ENCODE assay signal across 25 cellular contexts in genomic region chr3:29512620-29513019, GRCh38.
A peak's percentile ranks its signal among the peaks of the same experiment; 100 is the strongest.
DNase-seq lines count a peak whose midpoint lies in the region; ATAC-seq and TF ChIP-seq lines count a peak whose summit lies in the region.
"Had no signal": no experiment of that assay in that cellular context is flagged by ENCODE, and none has a peak within 500 bp of the region (broad histone marks: within the 10 kb centered on the region; RNA-seq: fewer than 3 reads in every experiment).

No MANE protein-coding gene starts in this region.

- 72% methylated on average over 4 of the region's 4 CpGs for WGBS in mammary epithelial cell (ENCODE audit: low coverage, missing lambda C conversion rate)
- WGBS in hepatocyte (ENCODE audit: low lambda C conversion rate, missing lambda C conversion rate): 78% methylated on average over 4 of the region's 4 CpGs
- WGBS in smooth muscle cell (ENCODE audit: low lambda C conversion rate): 82% methylated on average over 4 of the region's 4 CpGs

- H3K9me2 ChIP-seq in hepatocyte (replicated peaks; ENCODE audit: insufficient read depth): peaks cover 3% of the 10 kb centered on the region

- intact Hi-C loops in mammary epithelial cell (cut with micrococcal nuclease): loop anchor here (10.0 kb wide), 1 partner anchor 228 kb away; the partner anchor contains the start of gene RBMS3
- intact Hi-C loops in MCF 10A (cut with micrococcal nuclease): no loop called here

- peaks cover 11% of the 10 kb centered on the region for H3F3A ChIP-seq in smooth muscle cell (ENCODE audit: low read depth)

- H3K9me3 ChIP-seq in mammary epithelial cell (replicated peaks; ENCODE audit: insufficient read depth, low read length) (no peaks in the 10 kb centered on the region), hepatocyte (ENCODE audit: low read depth) (no peaks in the 10 kb centered on the region), smooth muscle cell (replicated peaks; ENCODE audit: low read depth) (no peaks in the 10 kb centered on the region)
- no peaks in the 10 kb centered on the region for H3K9me3 ChIP-seq in effector memory CD4-positive, alpha-beta T cell (ENCODE audit: control insufficient read depth, low read length)
- H3K9me3 ChIP-seq: BE2C, breast epithelium, ovary, stomach had no signal

- H3K4me1 ChIP-seq in mammary epithelial cell (ENCODE audit: insufficient read depth, low read length) (peaks cover 30% of the 10 kb centered on the region), hepatocyte (ENCODE audit: insufficient read depth) (peaks cover 15% of the 10 kb centered on the region), smooth muscle cell (ENCODE audit: low read depth) (peaks cover 13% of the 10 kb centered on the region)
- no peaks in the 10 kb centered on the region for H3K4me1 ChIP-seq in effector memory CD4-positive, alpha-beta T cell (ENCODE audit: control insufficient read depth, insufficient read depth, low read length, poor library complexity, severe bottlenecking)
- H3K4me1 ChIP-seq: BE2C had no signal

- H2AFZ ChIP-seq in mammary epithelial cell (ENCODE audit: low read depth, low read length): no peak overlapping the region
- H2AFZ ChIP-seq in hepatocyte: no peak overlapping the region
- H2AFZ ChIP-seq in smooth muscle cell (ENCODE audit: low read depth): no peak overlapping the region

- no peaks in the 10 kb centered on the region for H3K36me3 ChIP-seq in mammary epithelial cell (ENCODE audit: insufficient read depth, low read length)
- H3K36me3 ChIP-seq in hepatocyte (replicated peaks; ENCODE audit: insufficient read depth, low read depth): no peaks in the 10 kb centered on the region
- H3K36me3 ChIP-seq in smooth muscle cell (ENCODE audit: low read depth): no peaks in the 10 kb centered on the region
- no peaks in the 10 kb centered on the region for H3K36me3 ChIP-seq in effector memory CD4-positive, alpha-beta T cell (ENCODE audit: control insufficient read depth, insufficient read depth, low read length)
- H3K36me3 ChIP-seq: BE2C, breast epithelium, ovary, stomach had no signal

- H3K9me3 Mint-ChIP-seq in MCF 10A (ENCODE audit: unreplicated experiment) (peaks cover 10% of the 10 kb centered on the region), WTC11 (peaks cover 10% of the 10 kb centered on the region; the same call in 1 of the 2 replicates)
- H3K9me3 Mint-ChIP-seq: dendritic cell treated with granulocyte-macrophage colony-stimulating factor and Interleukin-4, amounts not matched to agents 40 ng/mL and 50 ng/mL, for 4 days had no signal

- dilution Hi-C loops in mammary epithelial cell (cut with HindIII; ENCODE audit: low sequenced_read_pairs): no loop called here

- H3K27me3 ChIP-seq in mammary epithelial cell (ENCODE audit: insufficient read depth, low read length) (no peaks in the 10 kb centered on the region), hepatocyte (no peaks in the 10 kb centered on the region), smooth muscle cell (ENCODE audit: low read depth) (no peaks in the 10 kb centered on the region)
- H3K27me3 ChIP-seq in effector memory CD4-positive, alpha-beta T cell (replicated peaks; ENCODE audit: control insufficient read depth, insufficient read depth, low read length, poor library complexity, severe bottlenecking): no peaks in the 10 kb centered on the region
- H3K27me3 ChIP-seq: BE2C, breast epithelium, ovary, stomach had no signal

- no TSS peak for BruUV-seq in mammary epithelial cell (replicated peaks; lab: Mats Ljungman, UMichigan)
- BruUV-seq in MCF 10A (replicated peaks; lab: Mats Ljungman, UMichigan): no TSS peak

- no peak overlapping the region for H3K4me3 ChIP-seq in mammary epithelial cell (replicated peaks in 1 of 3; ENCODE audit: insufficient read depth in 1 of 3, low read depth in 2 of 3, low read length in 3 of 3)
- no peak overlapping the region for H3K4me3 ChIP-seq in hepatocyte
- H3K4me3 ChIP-seq in smooth muscle cell: peak overlapping the region; percentile 25
- no peak overlapping the region for H3K4me3 ChIP-seq in effector memory CD4-positive, alpha-beta T cell (ENCODE audit: insufficient read depth, low read depth, low read length, poor library complexity, severe bottlenecking)
- H3K4me3 ChIP-seq: lung, ovary, stomach had no signal

- H3K27ac ChIP-seq in mammary epithelial cell (ENCODE audit: insufficient read depth, low read depth, low read length): no peak overlapping the region
- peak overlapping the region; percentile 22 for H3K27ac ChIP-seq in hepatocyte
- H3K27ac ChIP-seq in smooth muscle cell (ENCODE audit: low read depth): peak overlapping the region; percentile 32
- no peak overlapping the region for H3K27ac ChIP-seq in effector memory CD4-positive, alpha-beta T cell (ENCODE audit: insufficient read depth, low read length, poor library complexity, severe bottlenecking)
- H3K27ac ChIP-seq: ovary had no signal

- peaks cover 11% of the 10 kb centered on the region for H3K36me3 Mint-ChIP-seq in MCF 10A (ENCODE audit: insufficient read depth, unreplicated experiment)
- H3K36me3 Mint-ChIP-seq in WTC11: no peaks in the 10 kb centered on the region
- H3K36me3 Mint-ChIP-seq: activated naive CD8-positive, alpha-beta T cell; naive B cell had no signal

- H3K4me2 ChIP-seq in mammary epithelial cell (ENCODE audit: insufficient read depth, low read depth, low read length) (no peak overlapping the region), hepatocyte (peak overlapping the region; percentile 58), smooth muscle cell (peak overlapping the region; percentile 82)

- H4K20me1 ChIP-seq in mammary epithelial cell (ENCODE audit: insufficient read depth, low read length): no peaks in the 10 kb centered on the region
- no peaks in the 10 kb centered on the region for H4K20me1 ChIP-seq in hepatocyte (ENCODE audit: insufficient read depth, poor library complexity, severe bottlenecking)
- no peaks in the 10 kb centered on the region for H4K20me1 ChIP-seq in smooth muscle cell (ENCODE audit: low read depth)

- H3K4me3 Mint-ChIP-seq in MCF 10A (ENCODE audit: unreplicated experiment): no peak overlapping the region
- no peak overlapping the region for H3K4me3 Mint-ChIP-seq in WTC11
- H3K4me3 Mint-ChIP-seq: activated naive CD8-positive, alpha-beta T cell; activated T-cell treated with anti-CD3 and anti-CD28 coated beads, Interleukin-2, amount 50 U/mL, for 72 hours; dendritic cell treated with granulocyte-macrophage colony-stimulating factor and Interleukin-4, amounts not matched to agents 40 ng/mL and 50 ng/mL, for 4 days; naive B cell had no signal

- no peaks in the 10 kb centered on the region for H3K79me2 ChIP-seq in mammary epithelial cell (ENCODE audit: insufficient read depth, low read length)
- H3K79me2 ChIP-seq in hepatocyte: peaks cover 9% of the 10 kb centered on the region
- peaks cover 71% of the 10 kb centered on the region for H3K79me2 ChIP-seq in smooth muscle cell (ENCODE audit: low read depth)

- POLR2A ChIA-PET in MCF 10A (lab: Yijun Ruan, JAX) (interaction anchor here (0.6 to 0.9 kb wide), 2 partner anchors 13 to 47 kb away, joined by 3 to 4 read pairs; no protein-coding TSS in a partner anchor), WTC11 (lab: Charles Lee) (no interaction called here)

- ATAC-seq in WTC11 (no peak), HG03571 (IDR thresholded peaks at IDR 0.05; ENCODE audit: unreplicated experiment) (no peak)
- ATAC-seq: activated T-cell treated with anti-CD3 and anti-CD28 coated beads, Interleukin-2, amount 50 U/mL, for 72 hours had no signal

- in situ Hi-C loops in mammary epithelial cell (cut with MboI; ENCODE audit: low sequenced_read_pairs in 2 of 2): no loop called here

- TF ChIP-seq CTCF in mammary epithelial cell (conservative IDR thresholded peaks at IDR 0.05 in 1 of 2, IDR thresholded peaks at IDR 0.05 in 1 of 2; ENCODE audit: extremely low read depth in 1 of 2, insufficient read depth in 1 of 2, low read depth in 1 of 2, low read length in 2 of 2): no peak
- TF ChIP-seq CTCF in MCF 10A (IDR thresholded peaks at IDR 0.05; ENCODE audit: unreplicated experiment): no peak
- no peak for TF ChIP-seq CTCF in WTC11 (IDR thresholded peaks at IDR 0.05)
- no peak for TF ChIP-seq CTCF in hepatocyte (IDR thresholded peaks at IDR 0.05; ENCODE audit: poor library complexity)
- TF ChIP-seq CTCF in smooth muscle cell (IDR thresholded peaks at IDR 0.05; ENCODE audit: borderline replicate concordance, insufficient read depth, poor library complexity, severe bottlenecking): no peak

- DNase-seq in mammary epithelial cell: peak; percentile 11
- DNase-seq in MCF 10A (ENCODE audit: unreplicated experiment): no peak
- DNase-seq in WTC11 (ENCODE audit: low spot score): no peak
- no peak for DNase-seq in hepatocyte (ENCODE audit: low spot score)
- no peak for DNase-seq in smooth muscle cell (lab: John Stamatoyannopoulos, UW; ENCODE audit: unreplicated experiment)
- no peak for DNase-seq in NCI-H1417 (lab: John Stamatoyannopoulos, UW)
- DNase-seq in effector memory CD4-positive, alpha-beta T cell: no peak
- DNase-seq: 8988T; activated CD4-positive, CD25-positive, alpha-beta regulatory T cell treated with anti-CD3 and anti-CD28 coated beads, Interleukin-2, amount 50 U/mL, for 72 hours; activated CD8-positive, alpha-beta memory T cell treated with anti-CD3 and anti-CD28 coated beads for 24 hours; activated T-cell treated with anti-CD3 and anti-CD28 coated beads, Interleukin-2, amount 50 U/mL, for 72 hours; BE2C; Calu3; erythroblast; H7; naive B cell; NCI-H748 treated with DMSO at 0.1 percent for 48 hours; ovary; stomach; T1000 had no signal

- H3K9ac ChIP-seq in mammary epithelial cell (ENCODE audit: insufficient read depth, low read length) (no peak overlapping the region), smooth muscle cell (ENCODE audit: low read depth) (peak overlapping the region; percentile 9)

- H3K27ac Mint-ChIP-seq in MCF 10A (ENCODE audit: low read depth, unreplicated experiment): no peak overlapping the region
- H3K27ac Mint-ChIP-seq in WTC11: peak overlapping the region; percentile 61; the same call in 1 of the 2 replicates
- H3K27ac Mint-ChIP-seq: activated naive CD8-positive, alpha-beta T cell; activated T-cell treated with anti-CD3 and anti-CD28 coated beads, Interleukin-2, amount 50 U/mL, for 72 hours; dendritic cell treated with granulocyte-macrophage colony-stimulating factor and Interleukin-4, amounts not matched to agents 40 ng/mL and 50 ng/mL, for 4 days; naive B cell had no signal

- CTCF ChIA-PET in mammary epithelial cell (lab: Charles Lee; ENCODE audit: low non-redundant PET) (no interaction called here), MCF 10A (lab: Yijun Ruan, JAX) (interaction anchor here (0.6 kb wide), 1 partner anchor 49 kb away, joined by 3 read pairs; no protein-coding TSS in a partner anchor), WTC11 (lab: Charles Lee) (no interaction called here)

- H3K27me3 Mint-ChIP-seq in MCF 10A (ENCODE audit: insufficient read depth, unreplicated experiment) (no peaks in the 10 kb centered on the region), WTC11 (ENCODE audit: low read depth) (no peaks in the 10 kb centered on the region)
- H3K27me3 Mint-ChIP-seq: activated naive CD8-positive, alpha-beta T cell had no signal

- H3K4me1 Mint-ChIP-seq in MCF 10A (ENCODE audit: insufficient read depth, unreplicated experiment) (peaks cover 34% of the 10 kb centered on the region), WTC11 (peaks cover 29% of the 10 kb centered on the region)

TF ChIP-seq in WTC11, 78 proteins besides CTCF, POLR2A, EP300 and RAD21 (continues in another document):
- TF ChIP-seq ZNF232 (CRISPR knock-in tag; IDR thresholded peaks at IDR 0.05): no peak

Comparison
In these comparisons a context has a peak if more than half of its experiments do, and no peak if none do; other contexts are left out.
1. H3K27ac ChIP-seq: peak in hepatocyte (single experiment) and smooth muscle cell (single experiment); none in mammary epithelial cell (single experiment) and effector memory CD4-positive, alpha-beta T cell (single experiment).